8 cellular contexts compared by ENCODE assay signal in the genomic region with DNA sequence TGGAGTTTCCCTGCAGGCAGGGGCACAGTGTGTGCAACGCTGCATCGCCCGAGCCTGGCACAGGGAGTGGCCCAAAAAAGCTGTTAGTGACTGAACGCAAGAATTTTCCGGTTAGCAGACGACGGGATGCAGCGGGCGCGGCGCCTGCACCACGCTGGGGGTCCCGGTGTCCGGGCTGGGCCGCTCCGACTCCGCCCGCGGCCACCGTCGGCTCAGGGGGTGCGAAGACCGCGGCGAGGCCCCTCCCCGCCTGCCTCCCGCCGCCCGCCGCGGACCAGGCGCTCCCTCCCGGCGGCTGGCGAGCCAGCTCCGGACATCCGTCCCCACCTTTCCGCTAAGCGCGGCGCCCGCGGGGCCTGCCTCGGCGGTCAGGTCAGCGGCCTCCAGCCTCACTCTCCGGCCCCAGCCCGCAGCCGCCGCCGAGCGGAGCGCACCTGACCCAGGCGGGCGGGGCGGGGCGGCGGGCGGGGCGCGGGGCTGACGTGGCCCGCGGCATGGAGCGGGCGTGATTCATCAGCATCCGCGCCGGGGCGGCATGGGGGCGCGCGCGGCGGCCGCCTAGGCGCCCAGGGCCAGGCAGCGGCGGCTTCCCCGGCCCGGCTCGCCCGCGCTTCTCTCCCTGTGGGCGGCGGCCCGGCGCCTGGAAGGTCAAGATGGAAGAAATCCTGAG. TPM values are rescaled to one million over a fixed set of nuclear protein-coding genes. Genes with fewer than 3 reads are reported as not detected.
DNase-seq lines count a peak whose midpoint lies in the region; ATAC-seq, FAIRE-seq and TF ChIP-seq lines count a peak whose summit lies in the region.

A gene with protein sequence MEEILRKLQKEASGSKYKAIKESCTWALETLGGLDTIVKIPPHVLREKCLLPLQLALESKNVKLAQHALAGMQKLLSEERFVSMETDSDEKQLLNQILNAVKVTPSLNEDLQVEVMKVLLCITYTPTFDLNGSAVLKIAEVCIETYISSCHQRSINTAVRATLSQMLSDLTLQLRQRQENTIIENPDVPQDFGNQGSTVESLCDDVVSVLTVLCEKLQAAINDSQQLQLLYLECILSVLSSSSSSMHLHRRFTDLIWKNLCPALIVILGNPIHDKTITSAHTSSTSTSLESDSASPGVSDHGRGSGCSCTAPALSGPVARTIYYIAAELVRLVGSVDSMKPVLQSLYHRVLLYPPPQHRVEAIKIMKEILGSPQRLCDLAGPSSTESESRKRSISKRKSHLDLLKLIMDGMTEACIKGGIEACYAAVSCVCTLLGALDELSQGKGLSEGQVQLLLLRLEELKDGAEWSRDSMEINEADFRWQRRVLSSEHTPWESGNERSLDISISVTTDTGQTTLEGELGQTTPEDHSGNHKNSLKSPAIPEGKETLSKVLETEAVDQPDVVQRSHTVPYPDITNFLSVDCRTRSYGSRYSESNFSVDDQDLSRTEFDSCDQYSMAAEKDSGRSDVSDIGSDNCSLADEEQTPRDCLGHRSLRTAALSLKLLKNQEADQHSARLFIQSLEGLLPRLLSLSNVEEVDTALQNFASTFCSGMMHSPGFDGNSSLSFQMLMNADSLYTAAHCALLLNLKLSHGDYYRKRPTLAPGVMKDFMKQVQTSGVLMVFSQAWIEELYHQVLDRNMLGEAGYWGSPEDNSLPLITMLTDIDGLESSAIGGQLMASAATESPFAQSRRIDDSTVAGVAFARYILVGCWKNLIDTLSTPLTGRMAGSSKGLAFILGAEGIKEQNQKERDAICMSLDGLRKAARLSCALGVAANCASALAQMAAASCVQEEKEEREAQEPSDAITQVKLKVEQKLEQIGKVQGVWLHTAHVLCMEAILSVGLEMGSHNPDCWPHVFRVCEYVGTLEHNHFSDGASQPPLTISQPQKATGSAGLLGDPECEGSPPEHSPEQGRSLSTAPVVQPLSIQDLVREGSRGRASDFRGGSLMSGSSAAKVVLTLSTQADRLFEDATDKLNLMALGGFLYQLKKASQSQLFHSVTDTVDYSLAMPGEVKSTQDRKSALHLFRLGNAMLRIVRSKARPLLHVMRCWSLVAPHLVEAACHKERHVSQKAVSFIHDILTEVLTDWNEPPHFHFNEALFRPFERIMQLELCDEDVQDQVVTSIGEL (N-terminal part only) (plus strand): TSS at position 506 of the 670 bp plus-strand sequence. CDS start 148 bp downstream, at position 654.

- no peak for DNase-seq in AG04450 (ENCODE audit: low read depth, low spot score)
- DNase-seq in astrocyte (ENCODE audit: low read depth) = peak; percentile 5
- DNase-seq in iPS DF 6.9 (ENCODE audit: low read depth, low spot score) = no peak
- no peak for DNase-seq in sigmoid colon
- no peak for DNase-seq in DMS114 treated with DMSO at 0.1 percent for 48 hours (lab: John Stamatoyannopoulos, UW; ENCODE audit: unreplicated experiment)

- TF ChIP-seq EP300 in sigmoid colon (IDR thresholded peaks at IDR 0.05) = no peak

- peak within 1 kb of the TSS; percentile 90 for H3K4me2 ChIP-seq in astrocyte (ENCODE audit: low read length)

- peak; percentile 71 for ATAC-seq in GM19324 (IDR thresholded peaks at IDR 0.05; ENCODE audit: low FRiP score, unreplicated experiment)
- ATAC-seq in HG03558 (IDR thresholded peaks at IDR 0.05; ENCODE audit: extremely low read depth, unreplicated experiment) = peak; percentile 56

- no peaks in the 10 kb centered on the region for H4K20me1 ChIP-seq in astrocyte (ENCODE audit: insufficient read depth, low read length)

- H3K9me3 ChIP-seq in AG04450 (ENCODE audit: control insufficient read depth, insufficient read depth, low read length) (no peaks in the 10 kb centered on the region; the same call in 1 of the 2 replicates), astrocyte (ENCODE audit: insufficient read depth, low read depth, low read length) (no peaks in the 10 kb centered on the region), iPS DF 6.9 (ENCODE audit: control insufficient read depth, insufficient read depth, low read length) (no peaks in the 10 kb centered on the region), sigmoid colon (no peaks in the 10 kb centered on the region)

- CTCF ChIA-PET in AG04450 (lab: Charles Lee) = no interaction called here

- H2AFZ ChIP-seq in astrocyte (ENCODE audit: low read depth, low read length) = peak within 1 kb of the TSS; percentile 84

- peak within 1 kb of the TSS; percentile 49 for H3K4me3 Mint-ChIP-seq in T-helper 1 cell treated with Interleukin-12 subunit alpha and Interleukin-12 subunit beta and Interleukin-4 antibody, amounts not matched to agents 30 μg/mL and 1 μg/mL, for 36 hours
- peak within 1 kb of the TSS; percentile 83 for H3K4me3 Mint-ChIP-seq in astrocyte (ENCODE audit: unreplicated experiment)

- no peaks in the 10 kb centered on the region for H3K9me3 Mint-ChIP-seq in T-helper 1 cell treated with Interleukin-12 subunit alpha and Interleukin-12 subunit beta and Interleukin-4 antibody, amounts not matched to agents 30 μg/mL and 1 μg/mL, for 36 hours
- no peaks in the 10 kb centered on the region for H3K9me3 Mint-ChIP-seq in astrocyte (ENCODE audit: unreplicated experiment)

- no CpG with 5 or more reads among the region's 88 CpGs for WGBS in iPS DF 6.9 (ENCODE audit: insufficient coverage, insufficient read length)
- 0 to 1% methylated on average over 88 of the region's 88 CpGs for WGBS in sigmoid colon, 2 donors

- H3K4me1 ChIP-seq in astrocyte (ENCODE audit: insufficient read depth, low read length) (peaks cover 7% of the 10 kb centered on the region), iPS DF 6.9 (ENCODE audit: control insufficient read depth, insufficient read depth, low read length) (peaks cover 2% of the 10 kb centered on the region; the same call in 1 of the 2 replicates), sigmoid colon (peaks cover 0 to 16% (median 12%) of the 10 kb centered on the region in 4 donors)

- POLR2A ChIA-PET in AG04450 (lab: Yijun Ruan, JAX) = no interaction called here

- FAIRE-seq in astrocyte (lab: Jason Lieb, UNC) = no peak

- H3K79me2 ChIP-seq in astrocyte (ENCODE audit: insufficient read depth, low read length) = no peaks in the 10 kb centered on the region

- TF ChIP-seq CTCF in AG04450 (IDR thresholded peaks at IDR 0.05; ENCODE audit: low read depth, low read length) = no peak
- no peak for TF ChIP-seq CTCF in astrocyte (IDR thresholded peaks at IDR 0.05; ENCODE audit: insufficient read depth, low read depth, low read length)
- no peak for TF ChIP-seq CTCF in sigmoid colon (IDR thresholded peaks at IDR 0.05)

- H3K27ac Mint-ChIP-seq in T-helper 1 cell treated with Interleukin-12 subunit alpha and Interleukin-12 subunit beta and Interleukin-4 antibody, amounts not matched to agents 30 μg/mL and 1 μg/mL, for 36 hours = peak within 1 kb of the TSS; percentile 3
- H3K27ac Mint-ChIP-seq in astrocyte (ENCODE audit: unreplicated experiment) = peak within 1 kb of the TSS; percentile 14

- intact Hi-C loops in sigmoid colon (cut with DNase I) = no loop called here

- no peak for TF ChIP-seq POLR2A in sigmoid colon (IDR thresholded peaks at IDR 0.05)

- H3K36me3 ChIP-seq in astrocyte (ENCODE audit: insufficient read depth, low read length) (no peaks in the 10 kb centered on the region), iPS DF 6.9 (ENCODE audit: control insufficient read depth, insufficient read depth, low read length) (no peaks in the 10 kb centered on the region), sigmoid colon (no peaks in the 10 kb centered on the region)

- peaks cover 56% of the 10 kb centered on the region for H3K27me3 Mint-ChIP-seq in T-helper 1 cell treated with Interleukin-12 subunit alpha and Interleukin-12 subunit beta and Interleukin-4 antibody, amounts not matched to agents 30 μg/mL and 1 μg/mL, for 36 hours (ENCODE audit: low read depth)
- H3K27me3 Mint-ChIP-seq in astrocyte (ENCODE audit: low read depth, unreplicated experiment) = peaks cover 36% of the 10 kb centered on the region

- H3K27me3 ChIP-seq in AG04450 (ENCODE audit: control insufficient read depth, insufficient read depth, low read length) (peaks cover 47% of the 10 kb centered on the region), astrocyte (ENCODE audit: insufficient read depth, low read length) (peaks cover 43% of the 10 kb centered on the region), iPS DF 6.9 (ENCODE audit: control insufficient read depth, insufficient read depth, low read length) (peaks cover 2% of the 10 kb centered on the region; the same call in 1 of the 2 replicates), sigmoid colon (peaks cover 6 to 26% (median 11%) of the 10 kb centered on the region in 3 donors)

- peak within 1 kb of the TSS; percentile 56 for H3K4me3 ChIP-seq in AG04450 (ENCODE audit: low read depth, low read length)
- peak within 1 kb of the TSS; percentile 69 for H3K4me3 ChIP-seq in astrocyte (ENCODE audit: insufficient read depth, low read depth, low read length)
- peak within 1 kb of the TSS; percentile 80 for H3K4me3 ChIP-seq in iPS DF 6.9 (ENCODE audit: low read length)
- H3K4me3 ChIP-seq in sigmoid colon = peak within 1 kb of the TSS; percentile 32 to 59 (median 56)

- no peak within 1 kb of the TSS for H3K27ac ChIP-seq in AG04450 (ENCODE audit: low read depth, low read length)
- no peak within 1 kb of the TSS for H3K27ac ChIP-seq in astrocyte (ENCODE audit: low read depth, low read length)
- H3K27ac ChIP-seq in iPS DF 6.9 (ENCODE audit: low read length) = no peak within 1 kb of the TSS
- peak within 1 kb of the TSS in 3 of 4 donors; percentile 23 to 52 (median 47) for H3K27ac ChIP-seq in sigmoid colon

- H3K36me3 Mint-ChIP-seq in T-helper 1 cell treated with Interleukin-12 subunit alpha and Interleukin-12 subunit beta and Interleukin-4 antibody, amounts not matched to agents 30 μg/mL and 1 μg/mL, for 36 hours (ENCODE audit: low read depth) = peaks cover 5% of the 10 kb centered on the region
- no peaks in the 10 kb centered on the region for H3K36me3 Mint-ChIP-seq in astrocyte (ENCODE audit: low read depth, unreplicated experiment)

- peak within 1 kb of the TSS; percentile 68 for H3K9ac ChIP-seq in astrocyte (ENCODE audit: low read length)

- H3K4me1 Mint-ChIP-seq in T-helper 1 cell treated with Interleukin-12 subunit alpha and Interleukin-12 subunit beta and Interleukin-4 antibody, amounts not matched to agents 30 μg/mL and 1 μg/mL, for 36 hours (ENCODE audit: low read depth) = peaks cover 10% of the 10 kb centered on the region
- H3K4me1 Mint-ChIP-seq in astrocyte (ENCODE audit: low read depth, unreplicated experiment) = no peaks in the 10 kb centered on the region

RNA-seq across cellular contexts. Expression of the gene that starts here (rescaled TPM):
- polyA plus RNA-seq in AG04450 (2011; rRNA removed) (0.02 and 0.04 TPM in 2 replicates), sigmoid colon (1 to 10 TPM; 3.5 to 5.2 (median 3.6) TPM)
- 0.09 TPM in 2 replicates for polyA minus RNA-seq in AG04450 (2011; rRNA and poly(A)+ RNA removed)
- total RNA-seq in astrocyte (1.5 and 1.9 TPM in 2 replicates), sigmoid colon (1 to 10 TPM; 1.5 to 3.6 (median 2.8) TPM)

Comparison
In these comparisons a context has a peak if more than half of its experiments do, and no peak if none do; other contexts are left out.
1. H3K27ac ChIP-seq: peak in sigmoid colon (3 of 4); none in AG04450 (single experiment), astrocyte (single experiment) and iPS DF 6.9 (single experiment).
2. Peak in every context shown above with its lines, with median percentiles within 50 percentile points of each other: H3K4me3 ChIP-seq.